In genomic region chr5:142720561-142721275, GRCh38 we compare ENCODE assay signal across 1 cellular context.
TF ChIP-seq lines count a peak whose summit lies in the region.

No MANE protein-coding gene starts in this region.

TF ChIP-seq in HepG2, 621 proteins besides CTCF, POLR2A, EP300 and RAD21 (continued from another document and continues in another):
- TF ChIP-seq, protein P1, sequence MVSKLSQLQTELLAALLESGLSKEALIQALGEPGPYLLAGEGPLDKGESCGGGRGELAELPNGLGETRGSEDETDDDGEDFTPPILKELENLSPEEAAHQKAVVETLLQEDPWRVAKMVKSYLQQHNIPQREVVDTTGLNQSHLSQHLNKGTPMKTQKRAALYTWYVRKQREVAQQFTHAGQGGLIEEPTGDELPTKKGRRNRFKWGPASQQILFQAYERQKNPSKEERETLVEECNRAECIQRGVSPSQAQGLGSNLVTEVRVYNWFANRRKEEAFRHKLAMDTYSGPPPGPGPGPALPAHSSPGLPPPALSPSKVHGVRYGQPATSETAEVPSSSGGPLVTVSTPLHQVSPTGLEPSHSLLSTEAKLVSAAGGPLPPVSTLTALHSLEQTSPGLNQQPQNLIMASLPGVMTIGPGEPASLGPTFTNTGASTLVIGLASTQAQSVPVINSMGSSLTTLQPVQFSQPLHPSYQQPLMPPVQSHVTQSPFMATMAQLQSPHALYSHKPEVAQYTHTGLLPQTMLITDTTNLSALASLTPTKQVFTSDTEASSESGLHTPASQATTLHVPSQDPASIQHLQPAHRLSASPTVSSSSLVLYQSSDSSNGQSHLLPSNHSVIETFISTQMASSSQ (IDR thresholded peaks at IDR 0.05; ENCODE audit: low read depth): no peak
- TF ChIP-seq, protein P1 (CRISPR knock-in tag; IDR thresholded peaks at IDR 0.05; ENCODE audit: borderline replicate concordance): no peak
- TF ChIP-seq ZBED4 (CRISPR knock-in tag; IDR thresholded peaks at IDR 0.05; ENCODE audit: borderline replicate concordance) (no peak), DMTF1 (CRISPR knock-in tag; IDR thresholded peaks at IDR 0.05) (no peak), ZNF354B (CRISPR knock-in tag; IDR thresholded peaks at IDR 0.05) (no peak), SOX6 (IDR thresholded peaks at IDR 0.05) (no peak), SOX6 (CRISPR knock-in tag; IDR thresholded peaks at IDR 0.05) (peak; percentile 66; the same call in 1 of the 2 replicates), SRSF9 (IDR thresholded peaks at IDR 0.05; ENCODE audit: borderline replicate concordance, insufficient read depth, low read depth, low read length, poor library complexity, severe bottlenecking) (no peak), ATRX (CRISPR knock-in tag; IDR thresholded peaks at IDR 0.05; ENCODE audit: borderline replicate concordance) (no peak), NFKBIZ (CRISPR knock-in tag; IDR thresholded peaks at IDR 0.05) (no peak), SAP130 (CRISPR knock-in tag; IDR thresholded peaks at IDR 0.05; ENCODE audit: low read depth) (peak; percentile 24; the same call in 1 of the 2 replicates), SCMH1 (CRISPR knock-in tag; IDR thresholded peaks at IDR 0.05; ENCODE audit: borderline replicate concordance) (no peak), ZNF230 (CRISPR knock-in tag; IDR thresholded peaks at IDR 0.05) (no peak), CBX2 (IDR thresholded peaks at IDR 0.05; ENCODE audit: low read depth, low read length) (no peak), CBX2 (CRISPR knock-in tag; IDR thresholded peaks at IDR 0.05; ENCODE audit: low read depth) (no peak), ADNP (CRISPR knock-in tag; IDR thresholded peaks at IDR 0.05) (no peak), RARA (CRISPR knock-in tag; IDR thresholded peaks at IDR 0.05) (peak; percentile 87), TRIM22 (IDR thresholded peaks at IDR 0.05) (no peak), ZBTB26 (CRISPR knock-in tag; IDR thresholded peaks at IDR 0.05; ENCODE audit: borderline replicate concordance) (no peak), RBFOX2 (IDR thresholded peaks at IDR 0.05; ENCODE audit: low read depth, low read length) (no peak), KLF9 (CRISPR knock-in tag; IDR thresholded peaks at IDR 0.05; ENCODE audit: low read depth) (no peak), NFIC (IDR thresholded peaks at IDR 0.05; ENCODE audit: low read length) (no peak), ZNF468 (CRISPR knock-in tag; IDR thresholded peaks at IDR 0.05) (no peak), EEA1 (CRISPR knock-in tag; IDR thresholded peaks at IDR 0.05; ENCODE audit: borderline replicate concordance) (no peak), TBX3 (IDR thresholded peaks at IDR 0.05; ENCODE audit: borderline replicate concordance) (peak; percentile 49; the same call in 1 of the 2 replicates), ZNF790 (CRISPR knock-in tag; IDR thresholded peaks at IDR 0.05; ENCODE audit: borderline replicate concordance) (no peak), ZEB1 (IDR thresholded peaks at IDR 0.05; ENCODE audit: insufficient replicate concordance, low read depth) (no peak), TOPORS (CRISPR knock-in tag; IDR thresholded peaks at IDR 0.05) (no peak), ZNF276 (CRISPR knock-in tag; IDR thresholded peaks at IDR 0.05; ENCODE audit: low read depth) (no peak), ZNF703 (CRISPR knock-in tag; IDR thresholded peaks at IDR 0.05; ENCODE audit: borderline replicate concordance) (no peak), CBX1 (IDR thresholded peaks at IDR 0.05; ENCODE audit: low read depth) (no peak), ZNF574 (CRISPR knock-in tag; IDR thresholded peaks at IDR 0.05) (no peak)
- TF ChIP-seq, protein P2, sequence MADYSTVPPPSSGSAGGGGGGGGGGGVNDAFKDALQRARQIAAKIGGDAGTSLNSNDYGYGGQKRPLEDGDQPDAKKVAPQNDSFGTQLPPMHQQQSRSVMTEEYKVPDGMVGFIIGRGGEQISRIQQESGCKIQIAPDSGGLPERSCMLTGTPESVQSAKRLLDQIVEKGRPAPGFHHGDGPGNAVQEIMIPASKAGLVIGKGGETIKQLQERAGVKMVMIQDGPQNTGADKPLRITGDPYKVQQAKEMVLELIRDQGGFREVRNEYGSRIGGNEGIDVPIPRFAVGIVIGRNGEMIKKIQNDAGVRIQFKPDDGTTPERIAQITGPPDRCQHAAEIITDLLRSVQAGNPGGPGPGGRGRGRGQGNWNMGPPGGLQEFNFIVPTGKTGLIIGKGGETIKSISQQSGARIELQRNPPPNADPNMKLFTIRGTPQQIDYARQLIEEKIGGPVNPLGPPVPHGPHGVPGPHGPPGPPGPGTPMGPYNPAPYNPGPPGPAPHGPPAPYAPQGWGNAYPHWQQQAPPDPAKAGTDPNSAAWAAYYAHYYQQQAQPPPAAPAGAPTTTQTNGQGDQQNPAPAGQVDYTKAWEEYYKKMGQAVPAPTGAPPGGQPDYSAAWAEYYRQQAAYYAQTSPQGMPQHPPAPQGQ (CRISPR knock-in tag; IDR thresholded peaks at IDR 0.05; ENCODE audit: borderline replicate concordance): no peak
- TF ChIP-seq, protein P3, sequence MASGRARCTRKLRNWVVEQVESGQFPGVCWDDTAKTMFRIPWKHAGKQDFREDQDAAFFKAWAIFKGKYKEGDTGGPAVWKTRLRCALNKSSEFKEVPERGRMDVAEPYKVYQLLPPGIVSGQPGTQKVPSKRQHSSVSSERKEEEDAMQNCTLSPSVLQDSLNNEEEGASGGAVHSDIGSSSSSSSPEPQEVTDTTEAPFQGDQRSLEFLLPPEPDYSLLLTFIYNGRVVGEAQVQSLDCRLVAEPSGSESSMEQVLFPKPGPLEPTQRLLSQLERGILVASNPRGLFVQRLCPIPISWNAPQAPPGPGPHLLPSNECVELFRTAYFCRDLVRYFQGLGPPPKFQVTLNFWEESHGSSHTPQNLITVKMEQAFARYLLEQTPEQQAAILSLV (CRISPR knock-in tag; IDR thresholded peaks at IDR 0.05; ENCODE audit: borderline replicate concordance): no peak
- TF ChIP-seq, protein P4, sequence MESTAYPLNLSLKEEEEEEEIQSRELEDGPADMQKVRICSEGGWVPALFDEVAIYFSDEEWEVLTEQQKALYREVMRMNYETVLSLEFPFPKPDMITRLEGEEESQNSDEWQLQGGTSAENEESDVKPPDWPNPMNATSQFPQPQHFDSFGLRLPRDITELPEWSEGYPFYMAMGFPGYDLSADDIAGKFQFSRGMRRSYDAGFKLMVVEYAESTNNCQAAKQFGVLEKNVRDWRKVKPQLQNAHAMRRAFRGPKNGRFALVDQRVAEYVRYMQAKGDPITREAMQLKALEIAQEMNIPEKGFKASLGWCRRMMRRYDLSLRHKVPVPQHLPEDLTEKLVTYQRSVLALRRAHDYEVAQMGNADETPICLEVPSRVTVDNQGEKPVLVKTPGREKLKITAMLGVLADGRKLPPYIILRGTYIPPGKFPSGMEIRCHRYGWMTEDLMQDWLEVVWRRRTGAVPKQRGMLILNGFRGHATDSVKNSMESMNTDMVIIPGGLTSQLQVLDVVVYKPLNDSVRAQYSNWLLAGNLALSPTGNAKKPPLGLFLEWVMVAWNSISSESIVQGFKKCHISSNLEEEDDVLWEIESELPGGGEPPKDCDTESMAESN (CRISPR knock-in tag; conservative IDR thresholded peaks at IDR 0.05): no peak
